ENCODE assay signal across 20 cellular contexts in the genomic region with DNA sequence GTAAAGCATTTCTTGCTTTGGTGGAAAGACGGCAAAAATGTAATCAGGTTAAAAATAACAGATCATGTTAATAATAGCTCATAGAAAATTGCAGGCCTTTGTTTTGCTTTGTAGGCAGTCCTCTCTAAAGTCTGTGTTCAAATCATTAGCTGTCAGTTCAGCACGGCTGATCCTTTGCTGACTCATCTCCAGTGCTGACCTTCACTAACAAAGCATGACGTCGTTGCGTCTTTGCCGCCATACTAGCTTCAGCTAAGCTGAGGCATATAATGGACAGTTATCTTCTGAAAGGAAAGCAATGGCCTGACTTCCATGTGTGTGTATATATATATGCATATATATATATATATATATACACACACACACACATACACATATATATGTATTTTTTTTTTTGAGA.
DNase-seq lines count a peak whose midpoint lies in the region; FAIRE-seq and TF ChIP-seq lines count a peak whose summit lies in the region.
"Had no signal": no experiment of that assay in that cellular context is flagged by ENCODE, and none has a peak within 500 bp of the region (broad histone marks: within the 10 kb centered on the region; RNA-seq: fewer than 3 reads in every experiment).

No MANE protein-coding gene starts in this region.

- no peak for FAIRE-seq in RCC 7860 (lab: Jason Lieb, UNC)
- FAIRE-seq: A204.1, GM12891, GM18507 had no signal

- no peaks in the 10 kb centered on the region for H3K4me1 ChIP-seq in left ventricle myocardium inferior
- H3K4me1 ChIP-seq: BLaER1 treated with 17β-estradiol and CSF1 and Interleukin-3, amounts not matched to agents 10 nM and 100 nM had no signal

- H3K4me3 ChIP-seq in WERI-Rb-1 (ENCODE audit: low read depth, low read length) (no peak overlapping the region), left ventricle myocardium inferior (no peak overlapping the region)
- H3K4me3 ChIP-seq: BLaER1 treated with 17β-estradiol and CSF1 and Interleukin-3, amounts not matched to agents 10 nM and 100 nM had no signal

- DNase-seq in H4 (ENCODE audit: low spot score) = peak; percentile 4
- DNase-seq in RCC 7860 (ENCODE audit: low spot score) = peak; percentile 8
- peak; percentile 31 for DNase-seq in kidney glomerular epithelial cell (lab: John Stamatoyannopoulos, UW)
- DNase-seq in WERI-Rb-1 = no peak
- no peak for DNase-seq in T-helper 1 cell
- no peak for DNase-seq in left ventricle myocardium inferior
- DNase-seq in anterior cingulate cortex (lab: John Stamatoyannopoulos, UW) = no peak
- DNase-seq: Calu3; CD4-positive, alpha-beta T cell; CD8-positive, alpha-beta memory T cell; DMS53; DMS79 treated with DMSO at 0.1 percent for 48 hours; GF-D8; GOT3; H7; HCEC 1CT had no signal

- no peaks in the 10 kb centered on the region for H3K27me3 ChIP-seq in WERI-Rb-1 (ENCODE audit: insufficient read depth, low read depth, severe bottlenecking)
- no peaks in the 10 kb centered on the region for H3K27me3 ChIP-seq in left ventricle myocardium inferior (ENCODE audit: low read depth)
- H3K27me3 ChIP-seq: BLaER1 treated with 17β-estradiol and CSF1 and Interleukin-3, amounts not matched to agents 10 nM and 100 nM had no signal

- H3K36me3 ChIP-seq in WERI-Rb-1 (no peaks in the 10 kb centered on the region), left ventricle myocardium inferior (no peaks in the 10 kb centered on the region)
- H3K36me3 ChIP-seq: BLaER1 treated with 17β-estradiol and CSF1 and Interleukin-3, amounts not matched to agents 10 nM and 100 nM had no signal

- intact Hi-C loops in left ventricle myocardium inferior (cut with micrococcal nuclease) = no loop called here

- no peaks in the 10 kb centered on the region for H3K9me3 ChIP-seq in WERI-Rb-1 (ENCODE audit: severe bottlenecking)
- no peaks in the 10 kb centered on the region for H3K9me3 ChIP-seq in left ventricle myocardium inferior (replicated peaks)
- H3K9me3 ChIP-seq: BLaER1 treated with 17β-estradiol and CSF1 and Interleukin-3, amounts not matched to agents 10 nM and 100 nM had no signal

- TF ChIP-seq CTCF in WERI-Rb-1 (IDR thresholded peaks at IDR 0.05; ENCODE audit: low read depth, low read length) (no peak), left ventricle myocardium inferior (IDR thresholded peaks at IDR 0.05; ENCODE audit: borderline replicate concordance) (no peak)

- H3K27ac ChIP-seq in WERI-Rb-1 (no peak overlapping the region), left ventricle myocardium inferior (replicated peaks) (no peak overlapping the region)
- H3K27ac ChIP-seq: BLaER1 treated with 17β-estradiol and CSF1 and Interleukin-3, amounts not matched to agents 10 nM and 100 nM had no signal

Comparison
In these comparisons a context has a peak if more than half of its experiments do, and no peak if none do; other contexts are left out.
1. DNase-seq: peak in H4 (single experiment), RCC 7860 (single experiment) and kidney glomerular epithelial cell (single experiment); none in WERI-Rb-1 (single experiment), T-helper 1 cell (0 of 5), left ventricle myocardium inferior (single experiment) and anterior cingulate cortex (0 of 58).